Comparison of ENCODE assay signal across 1 cellular context in the genomic region with DNA sequence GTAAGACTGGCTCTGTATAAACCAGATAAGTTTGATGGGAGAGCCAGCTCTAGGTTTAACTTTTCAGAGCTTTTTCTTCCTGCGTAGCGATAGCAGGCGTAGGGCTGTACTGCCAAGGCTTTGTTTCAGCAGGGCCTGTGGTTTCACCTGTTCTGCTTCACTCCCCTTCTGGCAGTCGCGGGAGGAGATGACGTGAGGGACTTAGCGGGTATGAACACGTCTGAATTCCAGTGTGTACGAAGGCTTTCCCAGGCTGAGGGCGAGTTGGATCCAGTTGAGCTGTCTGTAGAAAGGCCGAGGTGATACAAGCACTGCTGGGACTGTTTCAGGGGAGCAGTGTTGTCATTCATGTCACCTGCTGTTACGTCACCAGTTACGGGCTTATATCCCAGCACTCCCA.
TF ChIP-seq lines count a peak whose summit lies in the region.

No MANE protein-coding gene starts in this region.

TF ChIP-seq in WTC11, 78 proteins besides CTCF, POLR2A, EP300 and RAD21 (continued from another document):
- TF ChIP-seq, protein P1, sequence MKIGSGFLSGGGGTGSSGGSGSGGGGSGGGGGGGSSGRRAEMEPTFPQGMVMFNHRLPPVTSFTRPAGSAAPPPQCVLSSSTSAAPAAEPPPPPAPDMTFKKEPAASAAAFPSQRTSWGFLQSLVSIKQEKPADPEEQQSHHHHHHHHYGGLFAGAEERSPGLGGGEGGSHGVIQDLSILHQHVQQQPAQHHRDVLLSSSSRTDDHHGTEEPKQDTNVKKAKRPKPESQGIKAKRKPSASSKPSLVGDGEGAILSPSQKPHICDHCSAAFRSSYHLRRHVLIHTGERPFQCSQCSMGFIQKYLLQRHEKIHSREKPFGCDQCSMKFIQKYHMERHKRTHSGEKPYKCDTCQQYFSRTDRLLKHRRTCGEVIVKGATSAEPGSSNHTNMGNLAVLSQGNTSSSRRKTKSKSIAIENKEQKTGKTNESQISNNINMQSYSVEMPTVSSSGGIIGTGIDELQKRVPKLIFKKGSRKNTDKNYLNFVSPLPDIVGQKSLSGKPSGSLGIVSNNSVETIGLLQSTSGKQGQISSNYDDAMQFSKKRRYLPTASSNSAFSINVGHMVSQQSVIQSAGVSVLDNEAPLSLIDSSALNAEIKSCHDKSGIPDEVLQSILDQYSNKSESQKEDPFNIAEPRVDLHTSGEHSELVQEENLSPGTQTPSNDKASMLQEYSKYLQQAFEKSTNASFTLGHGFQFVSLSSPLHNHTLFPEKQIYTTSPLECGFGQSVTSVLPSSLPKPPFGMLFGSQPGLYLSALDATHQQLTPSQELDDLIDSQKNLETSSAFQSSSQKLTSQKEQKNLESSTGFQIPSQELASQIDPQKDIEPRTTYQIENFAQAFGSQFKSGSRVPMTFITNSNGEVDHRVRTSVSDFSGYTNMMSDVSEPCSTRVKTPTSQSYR (CRISPR knock-in tag; IDR thresholded peaks at IDR 0.05) = no peak
- TF ChIP-seq ZNF232 (CRISPR knock-in tag; IDR thresholded peaks at IDR 0.05) = no peak
- TF ChIP-seq, protein P2, sequence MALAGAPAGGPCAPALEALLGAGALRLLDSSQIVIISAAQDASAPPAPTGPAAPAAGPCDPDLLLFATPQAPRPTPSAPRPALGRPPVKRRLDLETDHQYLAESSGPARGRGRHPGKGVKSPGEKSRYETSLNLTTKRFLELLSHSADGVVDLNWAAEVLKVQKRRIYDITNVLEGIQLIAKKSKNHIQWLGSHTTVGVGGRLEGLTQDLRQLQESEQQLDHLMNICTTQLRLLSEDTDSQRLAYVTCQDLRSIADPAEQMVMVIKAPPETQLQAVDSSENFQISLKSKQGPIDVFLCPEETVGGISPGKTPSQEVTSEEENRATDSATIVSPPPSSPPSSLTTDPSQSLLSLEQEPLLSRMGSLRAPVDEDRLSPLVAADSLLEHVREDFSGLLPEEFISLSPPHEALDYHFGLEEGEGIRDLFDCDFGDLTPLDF (CRISPR knock-in tag; IDR thresholded peaks at IDR 0.05) = no peak
- TF ChIP-seq MXD4 (CRISPR knock-in tag; IDR thresholded peaks at IDR 0.05; ENCODE audit: borderline replicate concordance) = no peak
- TF ChIP-seq, protein P3, sequence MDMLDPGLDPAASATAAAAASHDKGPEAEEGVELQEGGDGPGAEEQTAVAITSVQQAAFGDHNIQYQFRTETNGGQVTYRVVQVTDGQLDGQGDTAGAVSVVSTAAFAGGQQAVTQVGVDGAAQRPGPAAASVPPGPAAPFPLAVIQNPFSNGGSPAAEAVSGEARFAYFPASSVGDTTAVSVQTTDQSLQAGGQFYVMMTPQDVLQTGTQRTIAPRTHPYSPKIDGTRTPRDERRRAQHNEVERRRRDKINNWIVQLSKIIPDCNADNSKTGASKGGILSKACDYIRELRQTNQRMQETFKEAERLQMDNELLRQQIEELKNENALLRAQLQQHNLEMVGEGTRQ (CRISPR knock-in tag; IDR thresholded peaks at IDR 0.05) = no peak
- TF ChIP-seq, protein P4, sequence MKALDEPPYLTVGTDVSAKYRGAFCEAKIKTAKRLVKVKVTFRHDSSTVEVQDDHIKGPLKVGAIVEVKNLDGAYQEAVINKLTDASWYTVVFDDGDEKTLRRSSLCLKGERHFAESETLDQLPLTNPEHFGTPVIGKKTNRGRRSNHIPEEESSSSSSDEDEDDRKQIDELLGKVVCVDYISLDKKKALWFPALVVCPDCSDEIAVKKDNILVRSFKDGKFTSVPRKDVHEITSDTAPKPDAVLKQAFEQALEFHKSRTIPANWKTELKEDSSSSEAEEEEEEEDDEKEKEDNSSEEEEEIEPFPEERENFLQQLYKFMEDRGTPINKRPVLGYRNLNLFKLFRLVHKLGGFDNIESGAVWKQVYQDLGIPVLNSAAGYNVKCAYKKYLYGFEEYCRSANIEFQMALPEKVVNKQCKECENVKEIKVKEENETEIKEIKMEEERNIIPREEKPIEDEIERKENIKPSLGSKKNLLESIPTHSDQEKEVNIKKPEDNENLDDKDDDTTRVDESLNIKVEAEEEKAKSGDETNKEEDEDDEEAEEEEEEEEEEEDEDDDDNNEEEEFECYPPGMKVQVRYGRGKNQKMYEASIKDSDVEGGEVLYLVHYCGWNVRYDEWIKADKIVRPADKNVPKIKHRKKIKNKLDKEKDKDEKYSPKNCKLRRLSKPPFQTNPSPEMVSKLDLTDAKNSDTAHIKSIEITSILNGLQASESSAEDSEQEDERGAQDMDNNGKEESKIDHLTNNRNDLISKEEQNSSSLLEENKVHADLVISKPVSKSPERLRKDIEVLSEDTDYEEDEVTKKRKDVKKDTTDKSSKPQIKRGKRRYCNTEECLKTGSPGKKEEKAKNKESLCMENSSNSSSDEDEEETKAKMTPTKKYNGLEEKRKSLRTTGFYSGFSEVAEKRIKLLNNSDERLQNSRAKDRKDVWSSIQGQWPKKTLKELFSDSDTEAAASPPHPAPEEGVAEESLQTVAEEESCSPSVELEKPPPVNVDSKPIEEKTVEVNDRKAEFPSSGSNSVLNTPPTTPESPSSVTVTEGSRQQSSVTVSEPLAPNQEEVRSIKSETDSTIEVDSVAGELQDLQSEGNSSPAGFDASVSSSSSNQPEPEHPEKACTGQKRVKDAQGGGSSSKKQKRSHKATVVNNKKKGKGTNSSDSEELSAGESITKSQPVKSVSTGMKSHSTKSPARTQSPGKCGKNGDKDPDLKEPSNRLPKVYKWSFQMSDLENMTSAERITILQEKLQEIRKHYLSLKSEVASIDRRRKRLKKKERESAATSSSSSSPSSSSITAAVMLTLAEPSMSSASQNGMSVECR (CRISPR knock-in tag; IDR thresholded peaks at IDR 0.05; ENCODE audit: borderline replicate concordance) = no peak
